In the genomic region with DNA sequence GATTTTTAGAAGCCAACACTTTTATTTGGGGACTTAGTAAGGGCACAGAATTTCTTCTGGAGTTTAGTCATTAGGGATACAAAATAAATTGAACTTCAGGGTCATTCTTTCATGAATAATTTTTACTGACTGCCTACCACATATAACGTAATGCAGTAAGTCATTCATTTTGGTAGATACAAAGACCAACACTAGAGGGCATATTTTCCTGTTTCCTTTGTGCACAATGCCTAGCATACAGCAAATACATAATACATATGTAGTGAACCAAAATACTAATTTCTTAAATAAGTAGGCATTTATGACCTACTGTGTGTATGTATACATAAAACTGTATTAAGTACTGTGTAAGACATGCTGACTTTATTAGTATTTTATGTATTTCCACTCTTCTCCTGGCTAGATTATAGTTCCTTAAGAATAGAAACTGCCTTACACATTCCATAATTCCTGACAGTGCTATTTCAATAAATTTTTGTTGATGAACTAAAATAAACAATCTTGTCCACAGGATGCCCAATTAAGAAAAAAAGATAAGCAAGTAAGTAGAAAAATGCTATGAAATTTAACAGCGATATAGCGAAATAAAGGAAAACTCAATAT, we compare ENCODE assay signal across 8 cellular contexts. TPM values are rescaled to one million over a fixed set of nuclear protein-coding genes. Genes with fewer than 3 reads are reported as not detected.
DNase-seq lines count a peak whose midpoint lies in the region; ATAC-seq and TF ChIP-seq lines count a peak whose summit lies in the region.

No MANE protein-coding gene starts in this region.

- H3K4me3 ChIP-seq in SK-N-MC, result peak overlapping the region; percentile 36
- H3K4me3 ChIP-seq in fibroblast of villous mesenchyme (ENCODE audit: low read depth, low read length), result no peak overlapping the region
- H3K4me3 ChIP-seq in psoas muscle, result no peak overlapping the region

- H3K27ac ChIP-seq in SK-N-MC (peak overlapping the region; percentile 75), psoas muscle (no peak overlapping the region)

- H3K4me1 ChIP-seq in psoas muscle, result peaks cover 62% of the 10 kb centered on the region

- 65 to 77% (median 67%) methylated on average over 3 of the region's 3 CpGs for WGBS in psoas muscle, 3 donors

- no peaks in the 10 kb centered on the region for H3K27me3 Mint-ChIP-seq in activated naive CD8-positive, alpha-beta T cell treated with anti-CD3 and anti-CD28 coated beads, Interleukin-2, amount 50 U/mL, for 24 hours

- no peaks in the 10 kb centered on the region for H3K27me3 ChIP-seq in psoas muscle (ENCODE audit: insufficient read depth in 3 of 3, low read length in 2 of 3)

- no peak overlapping the region for H3K4me3 Mint-ChIP-seq in activated naive CD8-positive, alpha-beta T cell treated with anti-CD3 and anti-CD28 coated beads, Interleukin-2, amount 50 U/mL, for 24 hours

- peaks cover 73% of the 10 kb centered on the region for H3K4me1 Mint-ChIP-seq in activated naive CD8-positive, alpha-beta T cell treated with anti-CD3 and anti-CD28 coated beads, Interleukin-2, amount 50 U/mL, for 24 hours

- H3K9me3 ChIP-seq in SK-N-MC (ENCODE audit: low read depth, low read length) (no peaks in the 10 kb centered on the region), psoas muscle (no peaks in the 10 kb centered on the region)

- peaks cover 3% of the 10 kb centered on the region for H3K36me3 Mint-ChIP-seq in activated naive CD8-positive, alpha-beta T cell treated with anti-CD3 and anti-CD28 coated beads, Interleukin-2, amount 50 U/mL, for 24 hours (ENCODE audit: low read depth)

- DNase-seq in EL (peak; percentile 56), SK-N-MC (ENCODE audit: low read depth, low spot score) (peak; percentile 70), fibroblast of villous mesenchyme (ENCODE audit: low read depth) (peak; percentile 61), psoas muscle (no peak)
- DNase-seq in activated naive CD8-positive, alpha-beta T cell treated with anti-CD3 and anti-CD28 coated beads, Interleukin-2, amount 50 U/mL, for 24 hours, result no peak

- TF ChIP-seq CTCF in LNCAP (IDR thresholded peaks at IDR 0.05) (peak; percentile 68), fibroblast of villous mesenchyme (IDR thresholded peaks at IDR 0.05; ENCODE audit: insufficient read depth, low read depth, low read length) (peak; percentile 70), psoas muscle (IDR thresholded peaks at IDR 0.05) (peak; percentile 56)

- peak overlapping the region; percentile 35 for H3K9ac ChIP-seq in SK-N-MC (ENCODE audit: insufficient read length)

- ATAC-seq in GM21381 (IDR thresholded peaks at IDR 0.05; ENCODE audit: unreplicated experiment) (peak; percentile 69), psoas muscle (peak in 3 of 4 donors; percentile 42 to 82 (median 68)), GM19324 (IDR thresholded peaks at IDR 0.05; ENCODE audit: low FRiP score, unreplicated experiment) (no peak)
- no peak for ATAC-seq in activated naive CD8-positive, alpha-beta T cell treated with anti-CD3 and anti-CD28 coated beads, Interleukin-2, amount 50 U/mL, for 24 hours

- H3K36me3 ChIP-seq in SK-N-MC (ENCODE audit: insufficient read depth, low read length) (peaks cover 3% of the 10 kb centered on the region; the same call in 1 of the 2 replicates), psoas muscle (ENCODE audit: insufficient read depth in 1 of 2, low read depth in 1 of 2) (no peaks in the 10 kb centered on the region)

- intact Hi-C loops in psoas muscle (cut with DNase I), result loop anchor here in 1 of 2 donors (5.0 kb wide), 2 partner anchors 45 to 380 kb away; no protein-coding TSS in a partner anchor

- no peaks in the 10 kb centered on the region for H3K9me3 Mint-ChIP-seq in activated naive CD8-positive, alpha-beta T cell treated with anti-CD3 and anti-CD28 coated beads, Interleukin-2, amount 50 U/mL, for 24 hours

- H3K27ac Mint-ChIP-seq in activated naive CD8-positive, alpha-beta T cell treated with anti-CD3 and anti-CD28 coated beads, Interleukin-2, amount 50 U/mL, for 24 hours, result no peak overlapping the region

RNA-seq across cellular contexts. Expression of a gene that starts 47.9 kb away (rescaled TPM):
- 188 and 207 TPM in 2 replicates for total RNA-seq in fibroblast of villous mesenchyme
- total RNA-seq in psoas muscle, result 10 to 100 TPM; 37.8 to 51.2 (median 41.4) TPM
- polyA plus RNA-seq in psoas muscle, result 10 to 100 TPM in 2 of 3 donors, 1 to 10 TPM in 1; 9.5 to 17.2 (median 12.7) TPM

Comparison
In these comparisons a context has a peak if more than half of its experiments do, and no peak if none do; other contexts are left out.
1. DNase-seq: peak in EL (single experiment), SK-N-MC (single experiment) and fibroblast of villous mesenchyme (single experiment); none in psoas muscle (0 of 2) and activated naive CD8-positive, alpha-beta T cell treated with anti-CD3 and anti-CD28 coated beads, Interleukin-2, amount 50 U/mL, for 24 hours (single experiment).
2. ATAC-seq: peak in GM21381 (single experiment) and psoas muscle (3 of 4); none in GM19324 (single experiment) and activated naive CD8-positive, alpha-beta T cell treated with anti-CD3 and anti-CD28 coated beads, Interleukin-2, amount 50 U/mL, for 24 hours (single experiment).
3. Peak in every context shown above with its lines, with median percentiles within 50 percentile points of each other: CTCF ChIP-seq.